ENCODE assay signal across 10 cellular contexts in genomic region chr6:13278184-13278583, GRCh38. TPM values are rescaled to one million over a fixed set of nuclear protein-coding genes. Genes with fewer than 3 reads are reported as not detected.
DNase-seq lines count a peak whose midpoint lies in the region; ATAC-seq and TF ChIP-seq lines count a peak whose summit lies in the region.
"Had no signal": no experiment of that assay in that cellular context is flagged by ENCODE, and none has a peak within 500 bp of the region (broad histone marks: within the 10 kb centered on the region; RNA-seq: fewer than 3 reads in every experiment).

No MANE protein-coding gene starts in this region.

- no peaks in the 10 kb centered on the region for H3K27me3 ChIP-seq in SU-DHL-6 (ENCODE audit: low read length)
- no peaks in the 10 kb centered on the region for H3K27me3 ChIP-seq in kidney epithelial cell (ENCODE audit: control insufficient read depth, insufficient read depth, low read length)
- no peaks in the 10 kb centered on the region for H3K27me3 ChIP-seq in smooth muscle cell (ENCODE audit: low read depth)
- H3K27me3 ChIP-seq: SJCRH30 had no signal

- H3K27ac ChIP-seq in SU-DHL-6 (ENCODE audit: low read depth, low read length) (no peak overlapping the region), smooth muscle cell (ENCODE audit: low read depth) (no peak overlapping the region)
- H3K27ac ChIP-seq: SJCRH30 had no signal

- no peaks in the 10 kb centered on the region; the same call in 1 of the 2 replicates for H3K79me2 ChIP-seq in SU-DHL-6 (ENCODE audit: insufficient read depth, low read length)
- no peaks in the 10 kb centered on the region for H3K79me2 ChIP-seq in smooth muscle cell (ENCODE audit: low read depth)

- DNase-seq in D341Med (ENCODE audit: low spot score) (peak; percentile 56), kidney epithelial cell (ENCODE audit: low read depth) (no peak), NCI-H146 (lab: John Stamatoyannopoulos, UW) (no peak), smooth muscle cell (lab: John Stamatoyannopoulos, UW; ENCODE audit: unreplicated experiment) (no peak)
- no peak for DNase-seq in activated naive CD4-positive, alpha-beta T cell treated with Interleukin-2 at 50 U/mL for 16 hours
- DNase-seq: activated T-cell treated with anti-CD3 and anti-CD28 coated beads, Interleukin-2, amount 50 U/mL, for 24 hours had no signal

- no peak overlapping the region for H3K9ac ChIP-seq in SU-DHL-6 (ENCODE audit: low read length)
- no peak overlapping the region for H3K9ac ChIP-seq in smooth muscle cell (ENCODE audit: low read depth)

- H3F3A ChIP-seq in SU-DHL-6 (ENCODE audit: insufficient read depth): peaks cover 12% of the 10 kb centered on the region; the same call in 1 of the 2 replicates
- peaks cover 10% of the 10 kb centered on the region for H3F3A ChIP-seq in smooth muscle cell (ENCODE audit: low read depth)

- H2AFZ ChIP-seq in SU-DHL-6 (ENCODE audit: low read depth, low read length, severe bottlenecking) (no peak overlapping the region), smooth muscle cell (ENCODE audit: low read depth) (no peak overlapping the region)

- H3K4me1 ChIP-seq in smooth muscle cell (ENCODE audit: low read depth): peaks cover 5% of the 10 kb centered on the region
- H3K4me1 ChIP-seq: SJCRH30 had no signal

- peak; percentile 48; the same call in 1 of the 2 replicates for TF ChIP-seq CTCF in GM12875 (IDR thresholded peaks at IDR 0.05; ENCODE audit: borderline replicate concordance, insufficient read depth, low read depth, low read length)
- TF ChIP-seq CTCF in SU-DHL-6 (IDR thresholded peaks at IDR 0.05; ENCODE audit: insufficient read depth, low read length, poor library complexity, severe bottlenecking): peak; percentile 87
- peak; percentile 37 for TF ChIP-seq CTCF in kidney epithelial cell (IDR thresholded peaks at IDR 0.05; ENCODE audit: insufficient read depth, low read length, poor library complexity, severe bottlenecking)
- no peak for TF ChIP-seq CTCF in smooth muscle cell (IDR thresholded peaks at IDR 0.05; ENCODE audit: borderline replicate concordance, insufficient read depth, poor library complexity, severe bottlenecking)

- H4K20me1 ChIP-seq in SU-DHL-6 (ENCODE audit: low read depth, low read length): no peaks in the 10 kb centered on the region
- H4K20me1 ChIP-seq in smooth muscle cell (ENCODE audit: low read depth): no peaks in the 10 kb centered on the region

- no peaks in the 10 kb centered on the region for H3K36me3 ChIP-seq in SU-DHL-6 (ENCODE audit: low read length)
- H3K36me3 ChIP-seq in kidney epithelial cell (ENCODE audit: control insufficient read depth, insufficient read depth, low read length): no peaks in the 10 kb centered on the region
- no peaks in the 10 kb centered on the region for H3K36me3 ChIP-seq in smooth muscle cell (ENCODE audit: low read depth)
- H3K36me3 ChIP-seq: SJCRH30 had no signal

- WGBS in smooth muscle cell (ENCODE audit: low lambda C conversion rate): 90% methylated on average over 5 of the region's 5 CpGs

- no peak overlapping the region for H3K4me3 ChIP-seq in GM12875 (ENCODE audit: low read depth, low read length)
- no peak overlapping the region for H3K4me3 ChIP-seq in SU-DHL-6 (ENCODE audit: insufficient read depth, low read length, poor library complexity, severe bottlenecking)
- no peak overlapping the region for H3K4me3 ChIP-seq in kidney epithelial cell (ENCODE audit: low read depth, low read length)
- H3K4me3 ChIP-seq in smooth muscle cell: no peak overlapping the region
- H3K4me3 ChIP-seq: SJCRH30 had no signal

- H3K4me2 ChIP-seq in SU-DHL-6 (ENCODE audit: low read depth, low read length, poor library complexity, severe bottlenecking) (peak overlapping the region; percentile 13), smooth muscle cell (no peak overlapping the region)

- H3K9me3 ChIP-seq in SU-DHL-6 (ENCODE audit: insufficient read depth, low read length): no peaks in the 10 kb centered on the region
- no peaks in the 10 kb centered on the region for H3K9me3 ChIP-seq in smooth muscle cell (replicated peaks; ENCODE audit: low read depth)
- H3K9me3 ChIP-seq: SJCRH30 had no signal

- H3K9me2 ChIP-seq in SU-DHL-6 (replicated peaks; ENCODE audit: insufficient read depth, low read length): no peaks in the 10 kb centered on the region

- no peak for ATAC-seq in GM21423 (IDR thresholded peaks at IDR 0.05; ENCODE audit: unreplicated experiment)

RNA-seq across cellular contexts. Expression of gene TBC1D7, which starts 50.2 kb away (rescaled TPM):
- total RNA-seq in kidney epithelial cell: 29.3 and 31.3 TPM in 2 replicates
- total RNA-seq in smooth muscle cell: 19.6 and 21.1 TPM in 2 replicates
- polyA plus RNA-seq in smooth muscle cell: 29.5 and 39.6 TPM in 2 replicates
